Comparison of ENCODE assay signal across 9 cellular contexts in genomic region chr21:45364464-45365185, GRCh38. TPM values are rescaled to one million over a fixed set of nuclear protein-coding genes. Genes with fewer than 3 reads are reported as not detected.
DNase-seq lines count a peak whose midpoint lies in the region; ATAC-seq, FAIRE-seq and TF ChIP-seq lines count a peak whose summit lies in the region.
"Had no signal": no experiment of that assay in that cellular context is flagged by ENCODE, and none has a peak within 500 bp of the region (broad histone marks: within the 10 kb centered on the region; RNA-seq: fewer than 3 reads in every experiment).

No MANE protein-coding gene starts in this region.

- ATAC-seq in K562: no peak
- no peak for ATAC-seq in CD8-positive, alpha-beta T cell

- TF ChIP-seq RAD21 in K562 (CRISPR knock-in tag; conservative IDR thresholded peaks at IDR 0.05 in 1 of 2, IDR thresholded peaks at IDR 0.05 in 1 of 2): no peak

- peak overlapping the region; percentile 35 to 65; a peak in 3 of 4 replicates for H3K9ac ChIP-seq in K562 (ENCODE audit: insufficient read depth in 1 of 2, low read depth in 2 of 2, low read length in 2 of 2)

- no peaks in the 10 kb centered on the region for H3K36me3 ChIP-seq in K562 (ENCODE audit: control insufficient read depth, insufficient read depth, low read length)
- no peaks in the 10 kb centered on the region for H3K36me3 ChIP-seq in CD8-positive, alpha-beta T cell (ENCODE audit: insufficient read depth, low read length)

- H3K4me3 ChIP-seq in HFF-Myc (replicated peaks; ENCODE audit: low read depth, low read length) (peak overlapping the region; percentile 16), K562 (no peak overlapping the region)
- H3K4me3 ChIP-seq in CD8-positive, alpha-beta T cell (ENCODE audit: low read depth, low read length): no peak overlapping the region

- no peak for TF ChIP-seq POLR2A in K562 (conservative IDR thresholded peaks at IDR 0.05)

- peaks cover 0 to 15% of the 10 kb centered on the region in 2 experiments; a peak in 1 of 5 replicates for H3K27me3 ChIP-seq in K562 (ENCODE audit: control insufficient read depth in 2 of 2, insufficient read depth in 2 of 2, low read length in 2 of 2)
- no peaks in the 10 kb centered on the region for H3K27me3 ChIP-seq in CD8-positive, alpha-beta T cell (ENCODE audit: insufficient read depth, low read length)

- in situ Hi-C loops in K562 (cut with MboI): no loop called here

- 75% methylated on average over 24 of the region's 30 CpGs for WGBS in K562 (ENCODE audit: insufficient coverage, low coverage, missing lambda C conversion rate)

- CTCF ChIA-PET in K562 (lab: Yijun Ruan, JAX; ENCODE audit: low intra/inter-chr PET ratio): no interaction called here
- CTCF ChIA-PET in CD8-positive, alpha-beta T cell (lab: Charles Lee): no interaction called here
- CTCF ChIA-PET in activated CD4-positive, alpha-beta T cell treated with anti-CD3 and anti-CD28 coated beads, Interleukin-2, amount 10 ng/mL, durations not matched to agents 7 days and 5 days (lab: Charles Lee): no interaction called here

- peak overlapping the region; percentile 91 for H2AFZ ChIP-seq in K562 (ENCODE audit: low read depth, low read length)

- peak overlapping the region; percentile 33 for H3K4me2 ChIP-seq in K562 (ENCODE audit: insufficient read depth, low read length)

- no peaks in the 10 kb centered on the region for H3K36me3 Mint-ChIP-seq in CD8-positive, alpha-beta T cell
- H3K36me3 Mint-ChIP-seq in activated CD4-positive, alpha-beta T cell treated with anti-CD3 and anti-CD28 coated beads, Interleukin-2, amount 10 ng/mL, durations not matched to agents 7 days and 5 days (ENCODE audit: low read depth): no peaks in the 10 kb centered on the region

- no peaks in the 10 kb centered on the region for H4K20me1 ChIP-seq in K562 (replicated peaks; ENCODE audit: control insufficient read depth, insufficient read depth, low read length)

- intact Hi-C loops in K562 (cut with micrococcal nuclease): loop anchor here (5.0 kb wide), 1 partner anchor 228 kb away; no protein-coding TSS in a partner anchor
- intact Hi-C loops in CD8-positive, alpha-beta T cell (cut with DNase I, micrococcal nuclease): no loop called here

- no peak overlapping the region for H3K27ac Mint-ChIP-seq in CD8-positive, alpha-beta T cell
- H3K27ac Mint-ChIP-seq in activated CD4-positive, alpha-beta T cell treated with anti-CD3 and anti-CD28 coated beads, Interleukin-2, amount 10 ng/mL, durations not matched to agents 7 days and 5 days: no peak overlapping the region

- H3K27ac ChIP-seq in K562 (ENCODE audit: extremely low read depth, low read depth, low read length): peak overlapping the region; percentile 68; the same call in 2 of the 3 replicates
- no peak overlapping the region for H3K27ac ChIP-seq in CD8-positive, alpha-beta T cell (ENCODE audit: low read depth, low read length)

- peaks cover 5% of the 10 kb centered on the region for H3K27me3 Mint-ChIP-seq in CD8-positive, alpha-beta T cell (ENCODE audit: low read depth)
- peaks cover 4% of the 10 kb centered on the region for H3K27me3 Mint-ChIP-seq in activated CD4-positive, alpha-beta T cell treated with anti-CD3 and anti-CD28 coated beads, Interleukin-2, amount 10 ng/mL, durations not matched to agents 7 days and 5 days

- peaks cover 36 to 89% of the 10 kb centered on the region in 2 experiments for H3K4me1 ChIP-seq in K562 (replicated peaks in 1 of 2; ENCODE audit: control insufficient read depth in 2 of 2, insufficient read depth in 2 of 2, low read length in 2 of 2)
- H3K4me1 ChIP-seq in CD8-positive, alpha-beta T cell (ENCODE audit: insufficient read depth, low read length): no peaks in the 10 kb centered on the region

- no TSS peak for BruUV-seq in K562 (replicated peaks; lab: Mats Ljungman, UMichigan)

- no peaks in the 10 kb centered on the region for H3K9me1 ChIP-seq in K562 (ENCODE audit: control insufficient read depth, insufficient read depth, low read length)

- H3K79me2 ChIP-seq in K562 (ENCODE audit: control insufficient read depth, insufficient read depth, low read length): no peaks in the 10 kb centered on the region

- TF ChIP-seq EP300 in K562 (IDR thresholded peaks at IDR 0.05; ENCODE audit: low read length): no peak

- no peak for DNase-seq in HFF-Myc (ENCODE audit: extremely low read depth, low read depth)
- no peak for DNase-seq in K562 (ENCODE audit: extremely low read depth in 1 of 4, low spot score in 3 of 4)
- DNase-seq in kidney glomerular epithelial cell (lab: John Stamatoyannopoulos, UW): peak; percentile 84
- peak; percentile 38 for DNase-seq in stromal cell of bone marrow (ENCODE audit: low read depth)
- DNase-seq in cerebellar nuclear complex (lab: John Stamatoyannopoulos, UW): no peak
- DNase-seq in mesenteric fat pad (ENCODE audit: low spot score): no peak
- no peak for DNase-seq in CD8-positive, alpha-beta T cell
- no peak for DNase-seq in activated CD4-positive, alpha-beta T cell treated with anti-CD3 and anti-CD28 coated beads, Interleukin-2, amount 10 ng/mL, durations not matched to agents 7 days and 5 days
- DNase-seq: NCI-H1417 treated with DMSO at 0.1 percent for 48 hours had no signal

- no peaks in the 10 kb centered on the region for H3K4me1 Mint-ChIP-seq in CD8-positive, alpha-beta T cell (ENCODE audit: low read depth)
- peaks cover 6% of the 10 kb centered on the region for H3K4me1 Mint-ChIP-seq in activated CD4-positive, alpha-beta T cell treated with anti-CD3 and anti-CD28 coated beads, Interleukin-2, amount 10 ng/mL, durations not matched to agents 7 days and 5 days

- H3K9me3 Mint-ChIP-seq in CD8-positive, alpha-beta T cell: no peaks in the 10 kb centered on the region
- no peaks in the 10 kb centered on the region for H3K9me3 Mint-ChIP-seq in activated CD4-positive, alpha-beta T cell treated with anti-CD3 and anti-CD28 coated beads, Interleukin-2, amount 10 ng/mL, durations not matched to agents 7 days and 5 days

- TF ChIP-seq CTCF in HFF-Myc (IDR thresholded peaks at IDR 0.05; ENCODE audit: low read depth, low read length, missing control alignments): no peak
- TF ChIP-seq CTCF in K562 (IDR thresholded peaks at IDR 0.05 in 2 of 3, conservative IDR thresholded peaks at IDR 0.05 in 1 of 3; ENCODE audit: insufficient read depth in 2 of 3, low read depth in 1 of 3, low read length in 3 of 3): no peak
- TF ChIP-seq CTCF in CD8-positive, alpha-beta T cell (IDR thresholded peaks at IDR 0.05): no peak

- no peaks in the 10 kb centered on the region for H3K9me3 ChIP-seq in K562 (replicated peaks; ENCODE audit: control insufficient read depth, insufficient read depth, low read depth, low read length)
- H3K9me3 ChIP-seq in CD8-positive, alpha-beta T cell (ENCODE audit: low read length): no peaks in the 10 kb centered on the region

- no peak for FAIRE-seq in K562 (lab: Jason Lieb, UNC)

- POLR2A ChIA-PET in K562 (lab: Yijun Ruan, JAX): interaction anchor here (0.6 to 0.7 kb wide), 3 partner anchors 37 to 82 kb away, joined by 3 read pairs; no protein-coding TSS in a partner anchor
- POLR2A ChIA-PET in CD8-positive, alpha-beta T cell (lab: Charles Lee): no interaction called here
- POLR2A ChIA-PET in activated CD4-positive, alpha-beta T cell treated with anti-CD3 and anti-CD28 coated beads, Interleukin-2, amount 10 ng/mL, durations not matched to agents 7 days and 5 days (lab: Charles Lee): no interaction called here

- no peak overlapping the region for H3K4me3 Mint-ChIP-seq in CD8-positive, alpha-beta T cell
- H3K4me3 Mint-ChIP-seq in activated CD4-positive, alpha-beta T cell treated with anti-CD3 and anti-CD28 coated beads, Interleukin-2, amount 10 ng/mL, durations not matched to agents 7 days and 5 days: no peak overlapping the region

TF ChIP-seq in K562, 482 proteins besides CTCF, POLR2A, EP300 and RAD21 (continues in another document):
- TF ChIP-seq ZNF175 (CRISPR knock-in tag; IDR thresholded peaks at IDR 0.05; ENCODE audit: low read depth): peak; percentile 43; the same call in 1 of the 2 replicates
- TF ChIP-seq HDGF (IDR thresholded peaks at IDR 0.05): no peak
- TF ChIP-seq ZNF695 (CRISPR knock-in tag; IDR thresholded peaks at IDR 0.05): no peak
- TF ChIP-seq WHSC1 (IDR thresholded peaks at IDR 0.05; ENCODE audit: low read length): no peak

RNA-seq across cellular contexts. Expression of gene COL18A1, which starts 40.3 kb away (rescaled TPM):
- total RNA-seq in K562 (2011; cell fraction: chromatin; rRNA removed; ENCODE audit: low replicate concordance): 18.2 and 47.1 TPM in 2 replicates
- total RNA-seq in K562 (2011; cell fraction: nucleolus; rRNA removed): 42.8 and 53.0 TPM in 2 replicates
- total RNA-seq in K562 (2011; cell fraction: nucleoplasm; rRNA removed): 26.1 and 28.1 TPM in 2 replicates
- total RNA-seq in K562 (2014; rRNA removed) (12.0 and 16.1 TPM in 2 replicates), K562 (2014; rRNA removed; fragmentation: Illumina TruSeq; extraction: Trizol) (0.54 and 1.1 TPM in 2 replicates), K562 (2015; rRNA removed; fragmentation: Illumina TruSeq; extraction: Trizol) (1.6 and 2.3 TPM in 2 replicates), K562 (2021) (16.1 and 16.4 TPM in 2 replicates), mesenteric fat pad (79.8 TPM)
- polyA plus RNA-seq in K562 (2011; rRNA removed) (4.9 and 16.8 TPM in 2 replicates), K562 (2014; fragmentation: Illumina TruSeq; extraction: Trizol) (2.0 and 5.5 TPM in 2 replicates), K562 (2014; fragmentation: Nextera tagmentation; extraction: Ambion mirVana) (under 1 TPM; 0.14 to 0.25 TPM), K562 (2014; rRNA removed) (7.8 and 11.8 TPM in 2 replicates)
- 23.2 and 39.2 TPM in 2 replicates for polyA plus RNA-seq in K562 (2011; cell fraction: cytosol; rRNA removed)
- 67.4 and 83.8 TPM in 2 replicates for polyA plus RNA-seq in K562 (2011; cell fraction: nucleus; rRNA removed)
- polyA plus RNA-seq in K562 (2012): 6.2 and 11.5 TPM in 2 replicates
- polyA minus RNA-seq in K562 (2011; rRNA and poly(A)+ RNA removed): 2.9 and 3.3 TPM in 2 replicates
- polyA minus RNA-seq in K562 (2011; cell fraction: cytosol; rRNA and poly(A)+ RNA removed): 11.5 and 49.2 TPM in 2 replicates
- polyA minus RNA-seq in K562 (2011; cell fraction: nucleus; rRNA and poly(A)+ RNA removed): 11.6 and 22.0 TPM in 2 replicates
- total RNA-seq in CD8-positive, alpha-beta T cell: 10 to 100 TPM; 60.7 to 65.3 TPM
- total RNA-seq in activated CD4-positive, alpha-beta T cell treated with anti-CD3 and anti-CD28 coated beads, Interleukin-2, amount 10 ng/mL, durations not matched to agents 7 days and 5 days: 1 to 10 TPM; 2.8 to 3.1 TPM

Comparison
In these comparisons a context has a peak if more than half of its experiments do, and no peak if none do; other contexts are left out.
1. DNase-seq: peak in kidney glomerular epithelial cell (single experiment) and stromal cell of bone marrow (single experiment); none in HFF-Myc (single experiment), K562 (0 of 4), cerebellar nuclear complex (0 of 2), mesenteric fat pad (single experiment), CD8-positive, alpha-beta T cell (0 of 7) and activated CD4-positive, alpha-beta T cell treated with anti-CD3 and anti-CD28 coated beads, Interleukin-2, amount 10 ng/mL, durations not matched to agents 7 days and 5 days (single experiment).